In the genomic region with DNA sequence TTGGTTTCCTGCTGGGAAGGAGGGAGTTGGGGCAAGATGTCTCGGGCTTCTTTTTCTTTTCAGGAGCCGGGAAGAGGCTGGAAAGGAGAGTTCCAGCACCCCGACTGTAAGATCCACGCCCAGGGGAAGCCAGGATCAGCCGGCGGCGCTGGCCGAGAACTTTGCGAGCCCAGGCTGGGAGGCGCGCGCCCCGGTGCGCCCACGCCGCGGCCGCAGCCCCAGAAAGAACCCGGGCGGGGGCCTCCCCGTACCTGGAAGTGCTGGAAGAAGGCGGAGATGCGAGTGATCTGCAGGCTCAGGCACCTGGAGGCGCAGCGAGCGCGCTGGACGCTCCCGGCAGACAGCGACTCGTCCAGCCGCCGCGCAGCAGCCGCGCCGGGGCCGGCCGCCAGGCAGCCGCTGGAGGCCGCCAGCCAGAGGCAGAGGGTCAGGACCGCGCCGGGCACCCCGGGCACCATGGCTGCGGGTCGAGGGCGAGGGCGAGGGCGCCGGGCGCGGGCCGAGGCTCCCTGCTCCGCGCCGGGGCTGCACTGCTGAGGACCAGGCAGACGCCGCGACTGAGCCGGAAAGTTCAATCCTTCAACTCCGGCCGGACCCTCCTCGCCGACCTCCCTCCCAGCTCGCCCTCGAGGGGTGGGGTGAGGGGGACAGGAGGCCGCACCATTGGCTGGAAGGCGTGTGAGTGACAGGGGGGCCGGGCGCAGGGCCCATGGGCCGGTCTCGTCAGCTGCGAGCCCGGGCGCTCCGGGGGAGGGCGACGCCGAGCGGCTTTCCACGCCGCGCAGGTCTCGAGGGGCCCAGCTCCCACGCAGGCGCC, we compare ENCODE assay signal across 9 cellular contexts. TPM values are rescaled to one million over a fixed set of nuclear protein-coding genes. Genes with fewer than 3 reads are reported as not detected.
DNase-seq lines count a peak whose midpoint lies in the region; ATAC-seq and TF ChIP-seq lines count a peak whose summit lies in the region.
"Had no signal": no experiment of that assay in that cellular context is flagged by ENCODE, and none has a peak within 500 bp of the region (broad histone marks: within the 10 kb centered on the region; RNA-seq: fewer than 3 reads in every experiment).

Gene ANOS1, minus strand, starts transcription at position 559 of the 817 bp plus-strand sequence. Its CDS starts 101 bp downstream, at position 458.

- peaks cover 21% of the 10 kb centered on the region for H3K27me3 Mint-ChIP-seq in neural progenitor cell (ENCODE audit: insufficient read depth, low read depth)

- H3K36me3 Mint-ChIP-seq in neural progenitor cell, result peaks cover 2% of the 10 kb centered on the region
- H3K36me3 Mint-ChIP-seq: IgD-negative memory B cell had no signal

- H3K4me2 ChIP-seq in neural progenitor cell, result peak within 1 kb of the TSS; percentile 71

- WGBS in esophagus squamous epithelium, 2 donors, result 0% methylated on average over 9 of the region's 87 CpGs; no CpG with 5 or more reads in 1 of the 2 donors

- no peaks in the 10 kb centered on the region for H3F3A ChIP-seq in neural progenitor cell (ENCODE audit: low read depth)

- H3K4me3 Mint-ChIP-seq in neural progenitor cell, result peak within 1 kb of the TSS; percentile 92

- H3K9me3 Mint-ChIP-seq in neural progenitor cell, result no peaks in the 10 kb centered on the region
- H3K9me3 Mint-ChIP-seq: IgD-negative memory B cell had no signal

- no peaks in the 10 kb centered on the region for H3K9me3 ChIP-seq in esophagus squamous epithelium
- no peaks in the 10 kb centered on the region for H3K9me3 ChIP-seq in neural progenitor cell (ENCODE audit: low read depth)

- peaks cover 0 to 37% (median 6%) of the 10 kb centered on the region in 4 donors for H3K27me3 ChIP-seq in esophagus squamous epithelium
- peaks cover 11% of the 10 kb centered on the region for H3K27me3 ChIP-seq in neural progenitor cell

- H3K4me1 Mint-ChIP-seq in neural progenitor cell, result peaks cover 17% of the 10 kb centered on the region

- peaks cover 3 to 27% (median 4%) of the 10 kb centered on the region in 3 donors for H3K4me1 ChIP-seq in esophagus squamous epithelium
- no peaks in the 10 kb centered on the region for H3K4me1 ChIP-seq in neural progenitor cell

- H3K27ac ChIP-seq in esophagus squamous epithelium (peak within 1 kb of the TSS in 1 of 4 donors; percentile 21), neural progenitor cell (no peak within 1 kb of the TSS)

- no peak within 1 kb of the TSS for H3K9ac ChIP-seq in neural progenitor cell

- H4K20me1 ChIP-seq in neural progenitor cell (ENCODE audit: low read depth), result peaks cover 24% of the 10 kb centered on the region

- H3K27ac Mint-ChIP-seq in neural progenitor cell, result no peak within 1 kb of the TSS
- H3K27ac Mint-ChIP-seq: IgD-negative memory B cell had no signal

- peak within 1 kb of the TSS; percentile 34 for H2AFZ ChIP-seq in neural progenitor cell (replicated peaks)

- H3K36me3 ChIP-seq in esophagus squamous epithelium (no peaks in the 10 kb centered on the region), neural progenitor cell (no peaks in the 10 kb centered on the region)

- peaks cover 52% of the 10 kb centered on the region for H3K79me2 ChIP-seq in neural progenitor cell (ENCODE audit: low read depth)

- intact Hi-C loops in esophagus squamous epithelium (cut with DNase I), result loop anchor here (10.0 kb wide), 1 partner anchor 367 kb away; no protein-coding TSS in a partner anchor

- TF ChIP-seq POLR2A in esophagus squamous epithelium (IDR thresholded peaks at IDR 0.05), result no peak

- no peak for TF ChIP-seq CTCF in esophagus squamous epithelium (IDR thresholded peaks at IDR 0.05)
- no peak for TF ChIP-seq CTCF in neural progenitor cell (IDR thresholded peaks at IDR 0.05)

- H3K4me3 ChIP-seq in esophagus squamous epithelium (peak within 1 kb of the TSS; percentile 33 to 61 (median 42)), neural progenitor cell (peak within 1 kb of the TSS; percentile 84)

- ATAC-seq in GM18870 (IDR thresholded peaks at IDR 0.05; ENCODE audit: unreplicated experiment), result no peak
- no peak for ATAC-seq in GM18861 (IDR thresholded peaks at IDR 0.05; ENCODE audit: unreplicated experiment)

- DNase-seq in EL, result peak; percentile 41
- DNase-seq in NCI-H82 (lab: John Stamatoyannopoulos, UW), result peak; percentile 69
- DNase-seq in esophagus squamous epithelium (lab: John Stamatoyannopoulos, UW), result no peak
- peak; percentile 88 for DNase-seq in neural progenitor cell (ENCODE audit: low spot score)
- no peak for DNase-seq in activated CD8-positive, alpha-beta memory T cell treated with anti-CD3 and anti-CD28 coated beads, Interleukin-2, amount 50 U/mL, for 4 hours
- no peak for DNase-seq in 8988T

RNA-seq across cellular contexts. Expression of gene ANOS1, which starts in this region (rescaled TPM):
- total RNA-seq in esophagus squamous epithelium (1 to 10 TPM; 1.3 to 3.8 (median 2.1) TPM), neural progenitor cell (ENCODE audit: low replicate concordance) (31.3 and 45.7 TPM in 2 replicates)

Comparison
In these comparisons a context has a peak if more than half of its experiments do, and no peak if none do; other contexts are left out.
1. DNase-seq: peak in EL (single experiment), NCI-H82 (single experiment) and neural progenitor cell (single experiment); none in esophagus squamous epithelium (single experiment), activated CD8-positive, alpha-beta memory T cell treated with anti-CD3 and anti-CD28 coated beads, Interleukin-2, amount 50 U/mL, for 4 hours (single experiment) and 8988T (single experiment).